Comparison of ENCODE assay signal across 1 cellular context in genomic region chr10:84424731-84425165, GRCh38.
TF ChIP-seq lines count a peak whose summit lies in the region.

No MANE protein-coding gene starts in this region.

TF ChIP-seq in HEK293T, 16 proteins besides CTCF, POLR2A, EP300 and RAD21 (continued from another document):
- TF ChIP-seq PKNOX1 (IDR thresholded peaks at IDR 0.05) (no peak), FOXM1 (IDR thresholded peaks at IDR 0.05; ENCODE audit: borderline replicate concordance) (no peak), SP1 (IDR thresholded peaks at IDR 0.05) (no peak), FOXA1 (IDR thresholded peaks at IDR 0.05) (no peak), NFRKB (IDR thresholded peaks at IDR 0.05) (no peak), ELF4 (IDR thresholded peaks at IDR 0.05) (no peak), HDGF (IDR thresholded peaks at IDR 0.05; ENCODE audit: borderline replicate concordance) (no peak), TARDBP (IDR thresholded peaks at IDR 0.05) (no peak), FOXK2 (IDR thresholded peaks at IDR 0.05) (no peak), ZNF384 (IDR thresholded peaks at IDR 0.05) (no peak), CTBP1 (IDR thresholded peaks at IDR 0.05; ENCODE audit: borderline replicate concordance) (no peak)
